Comparison of ENCODE assay signal across 8 cellular contexts in genomic region chr20:11267131-11267761, GRCh38.
DNase-seq lines count a peak whose midpoint lies in the region; TF ChIP-seq lines count a peak whose summit lies in the region.

No MANE protein-coding gene starts in this region.

- CTCF ChIA-PET in HEK293T (lab: Yijun Ruan, JAX) = interaction anchor here (0.6 to 0.7 kb wide), 3 partner anchors 45 to 730 kb away, joined by 3 to 5 read pairs (median 3); no protein-coding TSS in a partner anchor

- POLR2A ChIA-PET in HEK293T (lab: Yijun Ruan, JAX) = no interaction called here

- no peak overlapping the region for H3K4me3 ChIP-seq in coronary artery
- H3K4me3 ChIP-seq in WERI-Rb-1 (ENCODE audit: low read depth, low read length) = no peak overlapping the region

- H3K27me3 ChIP-seq in WERI-Rb-1 (ENCODE audit: insufficient read depth, low read depth, severe bottlenecking) = no peaks in the 10 kb centered on the region

- TF ChIP-seq CTCF in coronary artery (IDR thresholded peaks at IDR 0.05) = no peak
- no peak for TF ChIP-seq CTCF in WERI-Rb-1 (IDR thresholded peaks at IDR 0.05; ENCODE audit: low read depth, low read length)

- DNase-seq in Daoy (ENCODE audit: low read depth) (peak; percentile 96), HEK293T (ENCODE audit: extremely low spot score) (peak; percentile 39), NCI-H226 (peak; percentile 83), coronary artery (ENCODE audit: low spot score) (peak; percentile 76), lung microvascular endothelial cell (ENCODE audit: low read depth in 2 of 2) (peak; percentile 87 to 98), NCI-H1436 (lab: John Stamatoyannopoulos, UW) (no peak), GDM1 (lab: John Stamatoyannopoulos, UW) (no peak), WERI-Rb-1 (no peak)

- H3K27ac ChIP-seq in coronary artery (peak overlapping the region; percentile 11 to 66), WERI-Rb-1 (no peak overlapping the region)

- no peaks in the 10 kb centered on the region for H3K9me3 ChIP-seq in WERI-Rb-1 (ENCODE audit: severe bottlenecking)

- H3K36me3 ChIP-seq in WERI-Rb-1 = no peaks in the 10 kb centered on the region

TF ChIP-seq in HEK293T, 16 proteins besides CTCF, POLR2A, EP300 and RAD21:
- TF ChIP-seq PKNOX1 (IDR thresholded peaks at IDR 0.05) (no peak), ZNF384 (IDR thresholded peaks at IDR 0.05) (no peak), FOXM1 (IDR thresholded peaks at IDR 0.05; ENCODE audit: borderline replicate concordance) (no peak), L3MBTL2 (conservative IDR thresholded peaks at IDR 0.05) (no peak), FOXA1 (IDR thresholded peaks at IDR 0.05) (no peak), HDGF (IDR thresholded peaks at IDR 0.05; ENCODE audit: borderline replicate concordance) (no peak), CTBP1 (IDR thresholded peaks at IDR 0.05; ENCODE audit: borderline replicate concordance) (no peak), NFRKB (IDR thresholded peaks at IDR 0.05) (no peak), LEF1 (IDR thresholded peaks at IDR 0.05; ENCODE audit: borderline replicate concordance) (no peak), ARNT (IDR thresholded peaks at IDR 0.05) (no peak), FOXK2 (IDR thresholded peaks at IDR 0.05) (no peak), BHLHE40 (IDR thresholded peaks at IDR 0.05; ENCODE audit: borderline replicate concordance) (no peak), ELF4 (IDR thresholded peaks at IDR 0.05) (no peak), TARDBP (IDR thresholded peaks at IDR 0.05) (no peak), SUZ12 (IDR thresholded peaks at IDR 0.05) (no peak), SP1 (IDR thresholded peaks at IDR 0.05) (no peak)

Comparison
In these comparisons a context has a peak if more than half of its experiments do, and no peak if none do; other contexts are left out.
1. DNase-seq: peak in Daoy (single experiment), HEK293T (single experiment), NCI-H226 (single experiment), coronary artery (single experiment) and lung microvascular endothelial cell (2 of 2); none in NCI-H1436 (single experiment), GDM1 (single experiment) and WERI-Rb-1 (single experiment).